In the genomic region with DNA sequence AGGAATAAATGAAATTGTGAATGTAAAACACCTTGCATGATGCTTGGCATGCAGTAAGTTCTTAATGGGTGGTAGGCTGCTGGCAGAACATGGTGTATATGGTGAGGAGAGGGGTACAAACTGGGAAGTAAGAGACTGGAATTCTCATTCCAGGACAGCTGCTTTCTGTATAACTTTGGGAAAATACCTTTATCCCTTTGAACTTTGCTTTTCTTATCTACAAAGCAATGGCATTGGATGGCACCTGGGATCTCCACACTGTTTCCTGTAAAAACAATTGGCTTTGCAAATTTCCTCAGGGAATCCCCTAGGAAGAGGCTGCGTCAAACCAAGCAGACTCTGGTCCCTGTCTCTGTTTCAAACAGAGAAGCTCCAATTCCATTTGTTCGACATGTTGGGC, we compare ENCODE assay signal across 1 cellular context.
TF ChIP-seq lines count a peak whose summit lies in the region.

No MANE protein-coding gene starts in this region.

TF ChIP-seq in HepG2, 621 proteins besides CTCF, POLR2A, EP300 and RAD21 (continued from another document and continues in another):
- TF ChIP-seq, protein P1, sequence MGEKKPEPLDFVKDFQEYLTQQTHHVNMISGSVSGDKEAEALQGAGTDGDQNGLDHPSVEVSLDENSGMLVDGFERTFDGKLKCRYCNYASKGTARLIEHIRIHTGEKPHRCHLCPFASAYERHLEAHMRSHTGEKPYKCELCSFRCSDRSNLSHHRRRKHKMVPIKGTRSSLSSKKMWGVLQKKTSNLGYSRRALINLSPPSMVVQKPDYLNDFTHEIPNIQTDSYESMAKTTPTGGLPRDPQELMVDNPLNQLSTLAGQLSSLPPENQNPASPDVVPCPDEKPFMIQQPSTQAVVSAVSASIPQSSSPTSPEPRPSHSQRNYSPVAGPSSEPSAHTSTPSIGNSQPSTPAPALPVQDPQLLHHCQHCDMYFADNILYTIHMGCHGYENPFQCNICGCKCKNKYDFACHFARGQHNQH (CRISPR knock-in tag; IDR thresholded peaks at IDR 0.05) = 0 out of 2 replicates have a peak, but pooled peaks have one; percentile 34
- TF ChIP-seq BRCA1 (CRISPR knock-in tag; IDR thresholded peaks at IDR 0.05) = no peak
- TF ChIP-seq ZNF138 (CRISPR knock-in tag; IDR thresholded peaks at IDR 0.05; ENCODE audit: low read depth) = no peak
- TF ChIP-seq, protein P2, sequence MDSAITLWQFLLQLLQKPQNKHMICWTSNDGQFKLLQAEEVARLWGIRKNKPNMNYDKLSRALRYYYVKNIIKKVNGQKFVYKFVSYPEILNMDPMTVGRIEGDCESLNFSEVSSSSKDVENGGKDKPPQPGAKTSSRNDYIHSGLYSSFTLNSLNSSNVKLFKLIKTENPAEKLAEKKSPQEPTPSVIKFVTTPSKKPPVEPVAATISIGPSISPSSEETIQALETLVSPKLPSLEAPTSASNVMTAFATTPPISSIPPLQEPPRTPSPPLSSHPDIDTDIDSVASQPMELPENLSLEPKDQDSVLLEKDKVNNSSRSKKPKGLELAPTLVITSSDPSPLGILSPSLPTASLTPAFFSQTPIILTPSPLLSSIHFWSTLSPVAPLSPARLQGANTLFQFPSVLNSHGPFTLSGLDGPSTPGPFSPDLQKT (CRISPR knock-in tag; IDR thresholded peaks at IDR 0.05; ENCODE audit: borderline replicate concordance) = no peak
- TF ChIP-seq ZSCAN22 (CRISPR knock-in tag; IDR thresholded peaks at IDR 0.05) = no peak
- TF ChIP-seq MED13 (CRISPR knock-in tag; IDR thresholded peaks at IDR 0.05) = no peak
- TF ChIP-seq HNF4A (CRISPR knock-in tag; IDR thresholded peaks at IDR 0.05) = peak; percentile 75
- 0 out of 2 replicates have a peak, but pooled peaks have one; percentile 57 for TF ChIP-seq ZNF317 (CRISPR knock-in tag; IDR thresholded peaks at IDR 0.05)
- TF ChIP-seq SUZ12 (IDR thresholded peaks at IDR 0.05; ENCODE audit: low read depth, low read length) = no peak
- TF ChIP-seq, protein P3, sequence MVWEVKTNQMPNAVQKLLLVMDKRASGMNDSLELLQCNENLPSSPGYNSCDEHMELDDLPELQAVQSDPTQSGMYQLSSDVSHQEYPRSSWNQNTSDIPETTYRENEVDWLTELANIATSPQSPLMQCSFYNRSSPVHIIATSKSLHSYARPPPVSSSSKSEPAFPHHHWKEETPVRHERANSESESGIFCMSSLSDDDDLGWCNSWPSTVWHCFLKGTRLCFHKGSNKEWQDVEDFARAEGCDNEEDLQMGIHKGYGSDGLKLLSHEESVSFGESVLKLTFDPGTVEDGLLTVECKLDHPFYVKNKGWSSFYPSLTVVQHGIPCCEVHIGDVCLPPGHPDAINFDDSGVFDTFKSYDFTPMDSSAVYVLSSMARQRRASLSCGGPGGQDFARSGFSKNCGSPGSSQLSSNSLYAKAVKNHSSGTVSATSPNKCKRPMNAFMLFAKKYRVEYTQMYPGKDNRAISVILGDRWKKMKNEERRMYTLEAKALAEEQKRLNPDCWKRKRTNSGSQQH (CRISPR knock-in tag; IDR thresholded peaks at IDR 0.05; ENCODE audit: low read depth) = no peak
- no peak for TF ChIP-seq ZNF616 (CRISPR knock-in tag; IDR thresholded peaks at IDR 0.05; ENCODE audit: low read depth)
- TF ChIP-seq, protein P4, sequence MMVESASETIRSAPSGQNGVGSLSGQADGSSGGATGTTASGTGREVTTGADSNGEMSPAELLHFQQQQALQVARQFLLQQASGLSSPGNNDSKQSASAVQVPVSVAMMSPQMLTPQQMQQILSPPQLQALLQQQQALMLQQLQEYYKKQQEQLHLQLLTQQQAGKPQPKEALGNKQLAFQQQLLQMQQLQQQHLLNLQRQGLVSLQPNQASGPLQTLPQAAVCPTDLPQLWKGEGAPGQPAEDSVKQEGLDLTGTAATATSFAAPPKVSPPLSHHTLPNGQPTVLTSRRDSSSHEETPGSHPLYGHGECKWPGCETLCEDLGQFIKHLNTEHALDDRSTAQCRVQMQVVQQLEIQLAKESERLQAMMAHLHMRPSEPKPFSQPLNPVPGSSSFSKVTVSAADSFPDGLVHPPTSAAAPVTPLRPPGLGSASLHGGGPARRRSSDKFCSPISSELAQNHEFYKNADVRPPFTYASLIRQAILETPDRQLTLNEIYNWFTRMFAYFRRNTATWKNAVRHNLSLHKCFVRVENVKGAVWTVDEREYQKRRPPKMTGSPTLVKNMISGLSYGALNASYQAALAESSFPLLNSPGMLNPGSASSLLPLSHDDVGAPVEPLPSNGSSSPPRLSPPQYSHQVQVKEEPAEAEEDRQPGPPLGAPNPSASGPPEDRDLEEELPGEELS (CRISPR knock-in tag; IDR thresholded peaks at IDR 0.05) = 0 out of 2 replicates have a peak, but pooled peaks have one; percentile 40
- no peak for TF ChIP-seq ZNF44 (CRISPR knock-in tag; IDR thresholded peaks at IDR 0.05)
- TF ChIP-seq BCL6 (CRISPR knock-in tag; IDR thresholded peaks at IDR 0.05) = peak; percentile 82
- TF ChIP-seq, protein P5, sequence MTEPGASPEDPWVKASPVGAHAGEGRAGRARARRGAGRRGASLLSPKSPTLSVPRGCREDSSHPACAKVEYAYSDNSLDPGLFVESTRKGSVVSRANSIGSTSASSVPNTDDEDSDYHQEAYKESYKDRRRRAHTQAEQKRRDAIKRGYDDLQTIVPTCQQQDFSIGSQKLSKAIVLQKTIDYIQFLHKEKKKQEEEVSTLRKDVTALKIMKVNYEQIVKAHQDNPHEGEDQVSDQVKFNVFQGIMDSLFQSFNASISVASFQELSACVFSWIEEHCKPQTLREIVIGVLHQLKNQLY (CRISPR knock-in tag; IDR thresholded peaks at IDR 0.05) = 0 out of 2 replicates have a peak, but pooled peaks have one; percentile 22
- peak; percentile 75 for TF ChIP-seq TARDBP (CRISPR knock-in tag; IDR thresholded peaks at IDR 0.05)
- TF ChIP-seq, protein P6, sequence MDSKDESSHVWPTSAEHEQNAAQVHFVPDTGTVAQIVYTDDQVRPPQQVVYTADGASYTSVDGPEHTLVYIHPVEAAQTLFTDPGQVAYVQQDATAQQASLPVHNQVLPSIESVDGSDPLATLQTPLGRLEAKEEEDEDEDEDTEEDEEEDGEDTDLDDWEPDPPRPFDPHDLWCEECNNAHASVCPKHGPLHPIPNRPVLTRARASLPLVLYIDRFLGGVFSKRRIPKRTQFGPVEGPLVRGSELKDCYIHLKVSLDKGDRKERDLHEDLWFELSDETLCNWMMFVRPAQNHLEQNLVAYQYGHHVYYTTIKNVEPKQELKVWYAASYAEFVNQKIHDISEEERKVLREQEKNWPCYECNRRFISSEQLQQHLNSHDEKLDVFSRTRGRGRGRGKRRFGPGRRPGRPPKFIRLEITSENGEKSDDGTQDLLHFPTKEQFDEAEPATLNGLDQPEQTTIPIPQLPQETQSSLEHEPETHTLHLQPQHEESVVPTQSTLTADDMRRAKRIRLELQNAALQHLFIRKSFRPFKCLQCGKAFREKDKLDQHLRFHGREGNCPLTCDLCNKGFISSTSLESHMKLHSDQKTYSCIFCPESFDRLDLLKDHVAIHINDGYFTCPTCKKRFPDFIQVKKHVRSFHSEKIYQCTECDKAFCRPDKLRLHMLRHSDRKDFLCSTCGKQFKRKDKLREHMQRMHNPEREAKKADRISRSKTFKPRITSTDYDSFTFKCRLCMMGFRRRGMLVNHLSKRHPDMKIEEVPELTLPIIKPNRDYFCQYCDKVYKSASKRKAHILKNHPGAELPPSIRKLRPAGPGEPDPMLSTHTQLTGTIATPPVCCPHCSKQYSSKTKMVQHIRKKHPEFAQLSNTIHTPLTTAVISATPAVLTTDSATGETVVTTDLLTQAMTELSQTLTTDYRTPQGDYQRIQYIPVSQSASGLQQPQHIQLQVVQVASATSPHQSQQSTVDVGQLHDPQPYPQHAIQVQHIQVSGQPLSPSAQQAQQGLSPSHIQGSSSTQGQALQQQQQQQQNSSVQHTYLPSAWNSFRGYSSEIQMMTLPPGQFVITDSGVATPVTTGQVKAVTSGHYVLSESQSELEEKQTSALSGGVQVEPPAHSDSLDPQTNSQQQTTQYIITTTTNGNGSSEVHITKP (CRISPR knock-in tag; IDR thresholded peaks at IDR 0.05; ENCODE audit: low read depth) = no peak
- peak; percentile 66 for TF ChIP-seq NCOA2 (CRISPR knock-in tag; IDR thresholded peaks at IDR 0.05)
- TF ChIP-seq, protein P7, sequence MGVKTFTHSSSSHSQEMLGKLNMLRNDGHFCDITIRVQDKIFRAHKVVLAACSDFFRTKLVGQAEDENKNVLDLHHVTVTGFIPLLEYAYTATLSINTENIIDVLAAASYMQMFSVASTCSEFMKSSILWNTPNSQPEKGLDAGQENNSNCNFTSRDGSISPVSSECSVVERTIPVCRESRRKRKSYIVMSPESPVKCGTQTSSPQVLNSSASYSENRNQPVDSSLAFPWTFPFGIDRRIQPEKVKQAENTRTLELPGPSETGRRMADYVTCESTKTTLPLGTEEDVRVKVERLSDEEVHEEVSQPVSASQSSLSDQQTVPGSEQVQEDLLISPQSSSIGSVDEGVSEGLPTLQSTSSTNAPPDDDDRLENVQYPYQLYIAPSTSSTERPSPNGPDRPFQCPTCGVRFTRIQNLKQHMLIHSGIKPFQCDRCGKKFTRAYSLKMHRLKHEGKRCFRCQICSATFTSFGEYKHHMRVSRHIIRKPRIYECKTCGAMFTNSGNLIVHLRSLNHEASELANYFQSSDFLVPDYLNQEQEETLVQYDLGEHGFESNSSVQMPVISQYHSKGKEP (CRISPR knock-in tag; IDR thresholded peaks at IDR 0.05) = no peak
- TF ChIP-seq, protein P8, sequence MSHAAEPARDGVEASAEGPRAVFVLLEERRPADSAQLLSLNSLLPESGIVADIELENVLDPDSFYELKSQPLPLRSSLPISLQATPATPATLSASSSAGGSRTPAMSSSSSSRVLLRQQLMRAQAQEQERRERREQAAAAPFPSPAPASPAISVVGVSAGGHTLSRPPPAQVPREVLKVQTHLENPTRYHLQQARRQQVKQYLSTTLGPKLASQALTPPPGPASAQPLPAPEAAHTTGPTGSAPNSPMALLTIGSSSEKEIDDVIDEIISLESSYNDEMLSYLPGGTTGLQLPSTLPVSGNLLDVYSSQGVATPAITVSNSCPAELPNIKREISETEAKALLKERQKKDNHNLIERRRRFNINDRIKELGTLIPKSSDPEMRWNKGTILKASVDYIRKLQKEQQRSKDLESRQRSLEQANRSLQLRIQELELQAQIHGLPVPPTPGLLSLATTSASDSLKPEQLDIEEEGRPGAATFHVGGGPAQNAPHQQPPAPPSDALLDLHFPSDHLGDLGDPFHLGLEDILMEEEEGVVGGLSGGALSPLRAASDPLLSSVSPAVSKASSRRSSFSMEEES (CRISPR knock-in tag; IDR thresholded peaks at IDR 0.05) = 0 out of 2 replicates have a peak, but pooled peaks have one; percentile 27
- TF ChIP-seq, protein P9, sequence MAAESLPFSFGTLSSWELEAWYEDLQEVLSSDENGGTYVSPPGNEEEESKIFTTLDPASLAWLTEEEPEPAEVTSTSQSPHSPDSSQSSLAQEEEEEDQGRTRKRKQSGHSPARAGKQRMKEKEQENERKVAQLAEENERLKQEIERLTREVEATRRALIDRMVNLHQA (CRISPR knock-in tag; IDR thresholded peaks at IDR 0.05) = no peak
- TF ChIP-seq ZNF343 (CRISPR knock-in tag; IDR thresholded peaks at IDR 0.05) = no peak
- TF ChIP-seq SRSF9 (IDR thresholded peaks at IDR 0.05; ENCODE audit: borderline replicate concordance, insufficient read depth, low read depth, low read length, poor library complexity, severe bottlenecking) = no peak
- TF ChIP-seq HIVEP1 (CRISPR knock-in tag; IDR thresholded peaks at IDR 0.05) = peak; percentile 71; the same call in 1 of the 2 replicates
- peak; percentile 75 for TF ChIP-seq HDAC2 (CRISPR knock-in tag; IDR thresholded peaks at IDR 0.05)
- peak; percentile 77 for TF ChIP-seq TCF7 (IDR thresholded peaks at IDR 0.05; ENCODE audit: low read depth)
- no peak for TF ChIP-seq NR2C2 (CRISPR knock-in tag; IDR thresholded peaks at IDR 0.05; ENCODE audit: borderline replicate concordance)
- no peak for TF ChIP-seq DNMT3B (CRISPR knock-in tag; conservative IDR thresholded peaks at IDR 0.05)
- TF ChIP-seq, protein P10, sequence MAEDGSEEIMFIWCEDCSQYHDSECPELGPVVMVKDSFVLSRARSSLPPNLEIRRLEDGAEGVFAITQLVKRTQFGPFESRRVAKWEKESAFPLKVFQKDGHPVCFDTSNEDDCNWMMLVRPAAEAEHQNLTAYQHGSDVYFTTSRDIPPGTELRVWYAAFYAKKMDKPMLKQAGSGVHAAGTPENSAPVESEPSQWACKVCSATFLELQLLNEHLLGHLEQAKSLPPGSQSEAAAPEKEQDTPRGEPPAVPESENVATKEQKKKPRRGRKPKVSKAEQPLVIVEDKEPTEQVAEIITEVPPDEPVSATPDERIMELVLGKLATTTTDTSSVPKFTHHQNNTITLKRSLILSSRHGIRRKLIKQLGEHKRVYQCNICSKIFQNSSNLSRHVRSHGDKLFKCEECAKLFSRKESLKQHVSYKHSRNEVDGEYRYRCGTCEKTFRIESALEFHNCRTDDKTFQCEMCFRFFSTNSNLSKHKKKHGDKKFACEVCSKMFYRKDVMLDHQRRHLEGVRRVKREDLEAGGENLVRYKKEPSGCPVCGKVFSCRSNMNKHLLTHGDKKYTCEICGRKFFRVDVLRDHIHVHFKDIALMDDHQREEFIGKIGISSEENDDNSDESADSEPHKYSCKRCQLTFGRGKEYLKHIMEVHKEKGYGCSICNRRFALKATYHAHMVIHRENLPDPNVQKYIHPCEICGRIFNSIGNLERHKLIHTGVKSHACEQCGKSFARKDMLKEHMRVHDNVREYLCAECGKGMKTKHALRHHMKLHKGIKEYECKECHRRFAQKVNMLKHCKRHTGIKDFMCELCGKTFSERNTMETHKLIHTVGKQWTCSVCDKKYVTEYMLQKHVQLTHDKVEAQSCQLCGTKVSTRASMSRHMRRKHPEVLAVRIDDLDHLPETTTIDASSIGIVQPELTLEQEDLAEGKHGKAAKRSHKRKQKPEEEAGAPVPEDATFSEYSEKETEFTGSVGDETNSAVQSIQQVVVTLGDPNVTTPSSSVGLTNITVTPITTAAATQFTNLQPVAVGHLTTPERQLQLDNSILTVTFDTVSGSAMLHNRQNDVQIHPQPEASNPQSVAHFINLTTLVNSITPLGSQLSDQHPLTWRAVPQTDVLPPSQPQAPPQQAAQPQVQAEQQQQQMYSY (CRISPR knock-in tag; IDR thresholded peaks at IDR 0.05) = no peak
- no peak for TF ChIP-seq ZNF510 (CRISPR knock-in tag; IDR thresholded peaks at IDR 0.05; ENCODE audit: low read depth)
- no peak for TF ChIP-seq ZNF460 (CRISPR knock-in tag; IDR thresholded peaks at IDR 0.05; ENCODE audit: borderline replicate concordance)
- no peak for TF ChIP-seq SKI (IDR thresholded peaks at IDR 0.05; ENCODE audit: partially characterized antibody)
- peak; percentile 52; the same call in 1 of the 2 replicates for TF ChIP-seq PHF21A (CRISPR knock-in tag; IDR thresholded peaks at IDR 0.05)
- no peak for TF ChIP-seq TAF15 (IDR thresholded peaks at IDR 0.05; ENCODE audit: low read depth, low read length, poor library complexity, severe bottlenecking)
- TF ChIP-seq, protein P11, sequence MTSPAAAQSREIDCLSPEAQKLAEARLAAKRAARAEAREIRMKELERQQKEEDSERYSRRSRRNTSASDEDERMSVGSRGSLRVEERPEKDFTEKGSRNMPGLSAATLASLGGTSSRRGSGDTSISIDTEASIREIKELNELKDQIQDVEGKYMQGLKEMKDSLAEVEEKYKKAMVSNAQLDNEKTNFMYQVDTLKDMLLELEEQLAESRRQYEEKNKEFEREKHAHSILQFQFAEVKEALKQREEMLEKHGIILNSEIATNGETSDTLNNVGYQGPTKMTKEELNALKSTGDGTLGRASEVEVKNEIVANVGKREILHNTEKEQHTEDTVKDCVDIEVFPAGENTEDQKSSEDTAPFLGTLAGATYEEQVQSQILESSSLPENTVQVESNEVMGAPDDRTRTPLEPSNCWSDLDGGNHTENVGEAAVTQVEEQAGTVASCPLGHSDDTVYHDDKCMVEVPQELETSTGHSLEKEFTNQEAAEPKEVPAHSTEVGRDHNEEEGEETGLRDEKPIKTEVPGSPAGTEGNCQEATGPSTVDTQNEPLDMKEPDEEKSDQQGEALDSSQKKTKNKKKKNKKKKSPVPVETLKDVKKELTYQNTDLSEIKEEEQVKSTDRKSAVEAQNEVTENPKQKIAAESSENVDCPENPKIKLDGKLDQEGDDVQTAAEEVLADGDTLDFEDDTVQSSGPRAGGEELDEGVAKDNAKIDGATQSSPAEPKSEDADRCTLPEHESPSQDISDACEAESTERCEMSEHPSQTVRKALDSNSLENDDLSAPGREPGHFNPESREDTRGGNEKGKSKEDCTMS (CRISPR knock-in tag; conservative IDR thresholded peaks at IDR 0.05) = no peak
- no peak for TF ChIP-seq GTF3A (CRISPR knock-in tag; conservative IDR thresholded peaks at IDR 0.05)
- TF ChIP-seq ZMYM4 (CRISPR knock-in tag; IDR thresholded peaks at IDR 0.05) = peak; percentile 53; the same call in 1 of the 2 replicates
